1 cellular context compared by ENCODE assay signal in the genomic region with DNA sequence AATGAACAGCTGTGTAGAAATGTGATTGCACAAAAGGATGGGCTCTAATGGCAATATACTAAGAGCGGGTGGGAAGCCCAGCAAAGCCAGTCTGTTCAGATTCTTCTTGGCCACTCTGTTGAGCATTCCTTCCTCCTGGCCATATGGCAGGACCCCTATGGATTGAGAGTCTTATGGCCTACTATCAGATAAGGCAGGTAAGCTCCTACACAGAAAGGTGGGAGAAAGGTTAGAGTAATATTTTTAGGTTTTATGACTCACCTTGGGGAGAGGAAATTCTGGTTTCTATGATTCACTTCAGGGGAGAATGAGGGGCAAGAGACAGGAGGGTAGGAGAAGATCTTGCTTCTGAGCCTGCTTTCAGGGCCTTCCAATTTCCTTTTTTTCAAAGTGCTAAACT.
TF ChIP-seq lines count a peak whose summit lies in the region.

No MANE protein-coding gene starts in this region.

TF ChIP-seq in HCT116, 20 proteins besides CTCF, POLR2A, EP300 and RAD21 (continued from another document):
- no peak for TF ChIP-seq POLR2AphosphoS5 (IDR thresholded peaks at IDR 0.05; ENCODE audit: low read depth, low read length)
TF ChIP-seq in HCT116: peak in this region for 5.
